In the genomic region with DNA sequence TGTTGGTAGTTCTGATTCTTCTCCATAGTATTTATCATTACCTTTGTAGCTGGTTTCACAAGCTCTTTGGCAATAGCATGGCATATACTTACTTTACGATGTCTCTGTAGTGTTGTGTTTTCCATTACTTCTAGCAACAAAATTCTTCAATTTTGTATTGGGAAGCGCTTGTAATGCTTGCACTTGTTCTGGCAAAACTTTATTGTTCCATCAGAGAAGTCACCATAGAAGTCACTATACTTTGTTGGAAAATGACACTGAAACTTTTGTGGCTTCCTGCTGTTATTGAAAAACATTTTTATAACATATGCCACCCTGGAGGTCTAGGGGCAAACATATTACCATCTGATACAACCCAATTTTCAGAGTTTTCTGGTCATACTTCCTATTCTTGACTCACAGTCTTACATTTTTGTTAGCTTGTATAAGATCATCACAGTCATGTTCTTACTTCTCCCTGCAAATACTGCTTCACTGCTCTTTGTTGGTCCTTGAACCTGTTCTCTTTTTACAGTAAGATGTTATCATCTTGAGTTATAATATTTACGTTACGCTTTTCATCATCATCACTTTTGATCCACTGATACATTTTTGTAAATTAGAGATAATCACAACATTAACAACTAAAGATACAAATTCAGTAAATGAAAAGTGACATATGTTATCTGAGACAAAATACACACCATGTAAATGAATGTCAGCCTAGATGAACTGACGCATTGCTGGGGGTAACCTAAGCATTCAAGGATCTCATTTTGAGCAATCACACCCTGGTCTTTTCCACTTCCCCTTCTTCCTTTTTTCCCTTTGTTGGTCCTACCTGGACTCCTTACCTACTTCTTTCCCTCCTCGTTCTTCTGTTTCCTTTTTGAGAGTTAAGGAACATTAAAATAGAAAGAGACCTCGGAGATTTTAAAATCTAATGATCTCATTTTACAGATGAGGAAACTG, we compare ENCODE assay signal across 1 cellular context.
TF ChIP-seq lines count a peak whose summit lies in the region.

No MANE protein-coding gene starts in this region.

TF ChIP-seq in K562, 482 proteins besides CTCF, POLR2A, EP300 and RAD21 (continued from another document):
- TF ChIP-seq, protein P1, sequence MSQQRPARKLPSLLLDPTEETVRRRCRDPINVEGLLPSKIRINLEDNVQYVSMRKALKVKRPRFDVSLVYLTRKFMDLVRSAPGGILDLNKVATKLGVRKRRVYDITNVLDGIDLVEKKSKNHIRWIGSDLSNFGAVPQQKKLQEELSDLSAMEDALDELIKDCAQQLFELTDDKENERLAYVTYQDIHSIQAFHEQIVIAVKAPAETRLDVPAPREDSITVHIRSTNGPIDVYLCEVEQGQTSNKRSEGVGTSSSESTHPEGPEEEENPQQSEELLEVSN (IDR thresholded peaks at IDR 0.05; ENCODE audit: borderline replicate concordance in 1 of 2, extremely low read depth in 1 of 2, insufficient read depth in 1 of 2, insufficient read length in 1 of 2, low read depth in 1 of 2, low read length in 1 of 2, poor library complexity in 1 of 2, severe bottlenecking in 1 of 2): no peak
- TF ChIP-seq TGIF2 (CRISPR knock-in tag; IDR thresholded peaks at IDR 0.05): no peak
- no peak for TF ChIP-seq ZBTB7A (IDR thresholded peaks at IDR 0.05; ENCODE audit: borderline replicate concordance, control insufficient read depth, low read depth, low read length)
- no peak for TF ChIP-seq ZNF740 (CRISPR knock-in tag; IDR thresholded peaks at IDR 0.05)
- no peak for TF ChIP-seq ZNF740 (tag; IDR thresholded peaks at IDR 0.05)
- peak; percentile 67 for TF ChIP-seq ZBTB40 (IDR thresholded peaks at IDR 0.05)
- no peak for TF ChIP-seq ZBTB40 (CRISPR knock-in tag; IDR thresholded peaks at IDR 0.05)
TF ChIP-seq in K562: peak in this region for 1.
